Comparison of ENCODE assay signal across 13 cellular contexts in the genomic region with DNA sequence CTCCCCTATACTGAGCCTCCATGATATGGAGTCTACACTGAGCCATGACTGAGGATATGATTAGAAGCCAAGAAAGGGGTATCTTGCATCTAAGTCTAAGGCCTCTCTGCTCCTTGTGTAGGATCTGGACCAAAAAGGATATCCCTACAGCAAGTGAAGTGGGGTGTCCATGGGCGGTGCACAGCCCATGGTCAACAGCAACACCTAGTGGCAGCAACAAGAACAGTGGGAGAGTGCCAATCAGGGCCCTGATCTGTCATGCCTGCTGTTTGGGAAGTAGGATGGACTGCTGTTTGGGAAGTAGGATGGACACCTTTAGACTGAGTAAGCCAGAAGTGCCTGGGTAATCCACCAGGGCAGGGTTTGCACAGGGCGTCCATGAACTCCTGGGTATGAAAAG. TPM values are rescaled to one million over a fixed set of nuclear protein-coding genes. Genes with fewer than 3 reads are reported as not detected.
A peak's percentile ranks its signal among the peaks of the same experiment; 100 is the strongest.
DNase-seq lines count a peak whose midpoint lies in the region; ATAC-seq and TF ChIP-seq lines count a peak whose summit lies in the region.
"Had no signal": no experiment of that assay in that cellular context is flagged by ENCODE, and none has a peak within 500 bp of the region (broad histone marks: within the 10 kb centered on the region; RNA-seq: fewer than 3 reads in every experiment).

No MANE protein-coding gene starts in this region.

- H3K27ac ChIP-seq in GM23338 (ENCODE audit: low read depth) (no peak overlapping the region), SU-DHL-6 (ENCODE audit: low read depth, low read length) (no peak overlapping the region), hepatocyte (no peak overlapping the region)

- H3K9me2 ChIP-seq in GM23338 (ENCODE audit: insufficient read depth), result no peaks in the 10 kb centered on the region
- H3K9me2 ChIP-seq in SU-DHL-6 (replicated peaks; ENCODE audit: insufficient read depth, low read length), result no peaks in the 10 kb centered on the region
- H3K9me2 ChIP-seq in hepatocyte (replicated peaks; ENCODE audit: insufficient read depth), result no peaks in the 10 kb centered on the region

- H3K36me3 ChIP-seq in BJ (ENCODE audit: control insufficient read depth, insufficient read depth, low read length) (peaks cover 9% of the 10 kb centered on the region), GM23338 (ENCODE audit: insufficient read depth) (no peaks in the 10 kb centered on the region; the same call in 1 of the 2 replicates), SU-DHL-6 (ENCODE audit: low read length) (no peaks in the 10 kb centered on the region), hepatocyte (replicated peaks; ENCODE audit: insufficient read depth, low read depth) (no peaks in the 10 kb centered on the region)
- H3K36me3 ChIP-seq: MG63 had no signal

- peaks cover 4% of the 10 kb centered on the region; the same call in 1 of the 2 replicates for H3K27me3 ChIP-seq in BJ (ENCODE audit: control insufficient read depth, insufficient read depth, low read length)
- no peaks in the 10 kb centered on the region for H3K27me3 ChIP-seq in GM23338 (ENCODE audit: insufficient read depth)
- H3K27me3 ChIP-seq in SU-DHL-6 (ENCODE audit: low read length), result no peaks in the 10 kb centered on the region
- H3K27me3 ChIP-seq in hepatocyte, result no peaks in the 10 kb centered on the region
- H3K27me3 ChIP-seq: MG63 had no signal

- H2AFZ ChIP-seq in GM23338 (no peak overlapping the region), SU-DHL-6 (ENCODE audit: low read depth, low read length, severe bottlenecking) (no peak overlapping the region), hepatocyte (no peak overlapping the region)

- POLR2A ChIA-PET in BJ (lab: Charles Lee), result no interaction called here

- peaks cover 5% of the 10 kb centered on the region; the same call in 1 of the 2 replicates for H3K9me3 ChIP-seq in SU-DHL-6 (ENCODE audit: insufficient read depth, low read length)
- H3K9me3 ChIP-seq in hepatocyte (ENCODE audit: low read depth), result no peaks in the 10 kb centered on the region

- H3K4me1 ChIP-seq in GM23338 (ENCODE audit: insufficient read depth) (no peaks in the 10 kb centered on the region), hepatocyte (ENCODE audit: insufficient read depth) (peaks cover 5% of the 10 kb centered on the region)

- H3K36me3 Mint-ChIP-seq in GM23338 (ENCODE audit: low read depth) (peaks cover 49% of the 10 kb centered on the region), glutamatergic neuron (ENCODE audit: unreplicated experiment) (no peaks in the 10 kb centered on the region), immature natural killer cell (no peaks in the 10 kb centered on the region)
- H3K36me3 Mint-ChIP-seq in activated T-helper 2 cell treated with anti-CD3 and anti-CD28 coated beads, Interferon-gamma antibody, Interleukin-2, Interleukin-4, amounts not matched to agents 10 μg/mL and 5 μg/mL and 100 μg/mL, durations not matched to agents 14 hours and 24 hours and 36 hours (ENCODE audit: low read depth), result peaks cover 51% of the 10 kb centered on the region

- H4K20me1 ChIP-seq in GM23338 (replicated peaks; ENCODE audit: insufficient read depth) (no peaks in the 10 kb centered on the region), SU-DHL-6 (ENCODE audit: low read depth, low read length) (no peaks in the 10 kb centered on the region), hepatocyte (ENCODE audit: insufficient read depth, poor library complexity, severe bottlenecking) (no peaks in the 10 kb centered on the region)

- no peaks in the 10 kb centered on the region for H3K79me2 ChIP-seq in GM23338 (replicated peaks; ENCODE audit: insufficient read depth)
- no peaks in the 10 kb centered on the region for H3K79me2 ChIP-seq in SU-DHL-6 (ENCODE audit: insufficient read depth, low read length)
- no peaks in the 10 kb centered on the region for H3K79me2 ChIP-seq in hepatocyte

- no peaks in the 10 kb centered on the region for H3F3A ChIP-seq in GM23338 (replicated peaks; ENCODE audit: low read depth)
- H3F3A ChIP-seq in SU-DHL-6 (ENCODE audit: insufficient read depth), result no peaks in the 10 kb centered on the region

- peak; percentile 29; the same call in 1 of the 3 replicates for ATAC-seq in GM23338

- H3K4me3 ChIP-seq in BJ (ENCODE audit: low read depth, low read length) (no peak overlapping the region), GM23338 (no peak overlapping the region), SU-DHL-6 (ENCODE audit: insufficient read depth, low read length, poor library complexity, severe bottlenecking) (no peak overlapping the region), hepatocyte (no peak overlapping the region)
- H3K4me3 ChIP-seq: MG63 had no signal

- H3K4me2 ChIP-seq in GM23338 (no peak overlapping the region), SU-DHL-6 (ENCODE audit: low read depth, low read length, poor library complexity, severe bottlenecking) (no peak overlapping the region), hepatocyte (no peak overlapping the region)

- H3K4me3 Mint-ChIP-seq in GM23338 (no peak overlapping the region), glutamatergic neuron (ENCODE audit: unreplicated experiment) (no peak overlapping the region), immature natural killer cell (no peak overlapping the region)
- no peak overlapping the region for H3K4me3 Mint-ChIP-seq in activated T-helper 2 cell treated with anti-CD3 and anti-CD28 coated beads, Interferon-gamma antibody, Interleukin-2, Interleukin-4, amounts not matched to agents 10 μg/mL and 5 μg/mL and 100 μg/mL, durations not matched to agents 14 hours and 24 hours and 36 hours (ENCODE audit: low read depth)

- no peak overlapping the region for H3K9ac ChIP-seq in SU-DHL-6 (ENCODE audit: low read length)

- DNase-seq in BJ (ENCODE audit: low read depth) (no peak), GM23338 (ENCODE audit: low spot score) (peak; percentile 27), glutamatergic neuron (no peak), hepatocyte (ENCODE audit: low spot score) (no peak), immature natural killer cell (no peak)
- DNase-seq in activated T-helper 2 cell treated with anti-CD3 and anti-CD28 coated beads, Interferon-gamma antibody, Interleukin-2, Interleukin-4, amounts not matched to agents 10 μg/mL and 5 μg/mL and 100 μg/mL, durations not matched to agents 14 hours and 24 hours and 36 hours (ENCODE audit: low spot score), result no peak
- DNase-seq in stimulated activated CD8-positive, alpha-beta memory T cell treated with anti-CD3 and anti-CD28 coated beads, Interleukin-4, amount 100 ng/mL, for 48 hours, result no peak
- DNase-seq: hypothalamus, MG63, midbrain, NCI-H774, T-helper 1 cell had no signal

- WGBS in hepatocyte (ENCODE audit: low lambda C conversion rate, missing lambda C conversion rate), result 100% methylated on average over 2 of the region's 2 CpGs

- no peak overlapping the region for H3K27ac Mint-ChIP-seq in GM23338
- H3K27ac Mint-ChIP-seq in glutamatergic neuron (ENCODE audit: unreplicated experiment), result no peak overlapping the region
- no peak overlapping the region for H3K27ac Mint-ChIP-seq in immature natural killer cell
- H3K27ac Mint-ChIP-seq in activated T-helper 2 cell treated with anti-CD3 and anti-CD28 coated beads, Interferon-gamma antibody, Interleukin-2, Interleukin-4, amounts not matched to agents 10 μg/mL and 5 μg/mL and 100 μg/mL, durations not matched to agents 14 hours and 24 hours and 36 hours, result no peak overlapping the region

- no peaks in the 10 kb centered on the region; the same call in 2 of the 3 replicates for H3K4me1 Mint-ChIP-seq in GM23338
- no peaks in the 10 kb centered on the region for H3K4me1 Mint-ChIP-seq in glutamatergic neuron (ENCODE audit: low read depth, unreplicated experiment)
- peaks cover 0 to 5% of the 10 kb centered on the region in 2 donors for H3K4me1 Mint-ChIP-seq in immature natural killer cell
- H3K4me1 Mint-ChIP-seq in activated T-helper 2 cell treated with anti-CD3 and anti-CD28 coated beads, Interferon-gamma antibody, Interleukin-2, Interleukin-4, amounts not matched to agents 10 μg/mL and 5 μg/mL and 100 μg/mL, durations not matched to agents 14 hours and 24 hours and 36 hours (ENCODE audit: low read depth), result peaks cover 28% of the 10 kb centered on the region

- H3K9me3 Mint-ChIP-seq in GM23338 (no peaks in the 10 kb centered on the region), glutamatergic neuron (ENCODE audit: unreplicated experiment) (no peaks in the 10 kb centered on the region), immature natural killer cell (peaks cover 0 to 7% (median 5%) of the 10 kb centered on the region in 6 donors)
- H3K9me3 Mint-ChIP-seq in activated T-helper 2 cell treated with anti-CD3 and anti-CD28 coated beads, Interferon-gamma antibody, Interleukin-2, Interleukin-4, amounts not matched to agents 10 μg/mL and 5 μg/mL and 100 μg/mL, durations not matched to agents 14 hours and 24 hours and 36 hours, result peaks cover 16% of the 10 kb centered on the region

- intact Hi-C loops in activated T-helper 2 cell treated with anti-CD3 and anti-CD28 coated beads, Interferon-gamma antibody, Interleukin-2, Interleukin-4, amounts not matched to agents 10 μg/mL and 5 μg/mL and 100 μg/mL, durations not matched to agents 14 hours and 24 hours and 36 hours (cut with micrococcal nuclease), result no loop called here

- TF ChIP-seq CTCF in BJ (IDR thresholded peaks at IDR 0.05; ENCODE audit: insufficient read depth, low read depth, low read length) (peak; percentile 17; the same call in 1 of the 2 replicates), GM23338 (conservative IDR thresholded peaks at IDR 0.05; ENCODE audit: low read depth in 2 of 2) (peak; percentile 56 to 59), SU-DHL-6 (IDR thresholded peaks at IDR 0.05; ENCODE audit: insufficient read depth, low read length, poor library complexity, severe bottlenecking) (peak; percentile 9), glutamatergic neuron (IDR thresholded peaks at IDR 0.05; ENCODE audit: partially characterized antibody, unreplicated experiment) (peak; percentile 53), hepatocyte (IDR thresholded peaks at IDR 0.05; ENCODE audit: poor library complexity) (no peak)

- CTCF ChIA-PET in BJ (lab: Yijun Ruan, JAX), result interaction anchor here (0.9 to 12.8 kb wide), 3 partner anchors 13 to 82 kb away, joined by 3 to 485 read pairs (median 5); no protein-coding TSS in a partner anchor

- H3K27me3 Mint-ChIP-seq in GM23338 (ENCODE audit: insufficient read depth, low read depth, poor library complexity), result peaks cover 4% of the 10 kb centered on the region
- H3K27me3 Mint-ChIP-seq in glutamatergic neuron (ENCODE audit: unreplicated experiment), result peaks cover 6% of the 10 kb centered on the region
- peaks cover 0 to 4% (median 4%) of the 10 kb centered on the region in 3 donors for H3K27me3 Mint-ChIP-seq in immature natural killer cell (ENCODE audit: low read depth in 3 of 3)
- H3K27me3 Mint-ChIP-seq in activated T-helper 2 cell treated with anti-CD3 and anti-CD28 coated beads, Interferon-gamma antibody, Interleukin-2, Interleukin-4, amounts not matched to agents 10 μg/mL and 5 μg/mL and 100 μg/mL, durations not matched to agents 14 hours and 24 hours and 36 hours (ENCODE audit: low read depth), result no peaks in the 10 kb centered on the region

RNA-seq across cellular contexts. Expression of a gene that starts 22.4 kb away (rescaled TPM):
- polyA plus RNA-seq in BJ (2011; rRNA removed) (28.8 and 39.0 TPM in 2 replicates), GM23338 (2016; fragmentation: Nextera tagmentation; extraction: Ambion mirVana) (6.6 and 7.5 TPM in 2 replicates), hepatocyte (25.4 and 27.4 TPM in 2 replicates), immature natural killer cell (not detected)
- 43.8 and 58.0 TPM in 2 replicates for polyA minus RNA-seq in BJ (2011; rRNA and poly(A)+ RNA removed)
- 28.7 and 29.0 TPM in 2 replicates for total RNA-seq in GM23338 (2014; rRNA removed; shearing (Covaris generic))
- total RNA-seq in glutamatergic neuron (ENCODE audit: unreplicated experiment) (0.12 TPM), hepatocyte (22.5 and 26.1 TPM in 2 replicates)
- 31.0 and 31.3 TPM in 2 replicates for total RNA-seq in activated T-helper 2 cell treated with anti-CD3 and anti-CD28 coated beads, Interferon-gamma antibody, Interleukin-2, Interleukin-4, amounts not matched to agents 10 μg/mL and 5 μg/mL and 100 μg/mL, durations not matched to agents 14 hours and 24 hours and 36 hours

Comparison
In these comparisons a context has a peak if more than half of its experiments do, and no peak if none do; other contexts are left out.
1. RNA of a gene that starts 22.4 kb away (total RNA-seq): 31.0 to 31.3 TPM in activated T-helper 2 cell treated with anti-CD3 and anti-CD28 coated beads, Interferon-gamma antibody, Interleukin-2, Interleukin-4, amounts not matched to agents 10 μg/mL and 5 μg/mL and 100 μg/mL, durations not matched to agents 14 hours and 24 hours and 36 hours, 28.7 to 29.0 TPM in GM23338 and 22.5 to 26.1 TPM in hepatocyte; 0.12 TPM in glutamatergic neuron (single experiment); every median in the first group is over 10 times any median in the second.